In genomic region chr10:78657622-78658165, GRCh38 we compare ENCODE assay signal across 7 cellular contexts.
DNase-seq lines count a peak whose midpoint lies in the region; ATAC-seq and TF ChIP-seq lines count a peak whose summit lies in the region.

No MANE protein-coding gene starts in this region.

- DNase-seq in GM13977 (ENCODE audit: low spot score) (peak; percentile 70), KG1 (lab: John Stamatoyannopoulos, UW) (peak; percentile 56), SK-N-DZ (ENCODE audit: low spot score) (peak; percentile 91), head of caudate nucleus (peak; percentile 33 to 91 (median 77)), posterior cingulate gyrus (peak; percentile 25 to 91 (median 72)), upper lobe of right lung (peak; percentile 84)
- DNase-seq in activated naive CD4-positive, alpha-beta T cell treated with anti-CD3 and anti-CD28 coated beads, Interleukin-2, amount 10 ng/mL, durations not matched to agents 7 days and 5 days = peak; percentile 82

- H3K4me3 ChIP-seq in upper lobe of right lung = no peak overlapping the region

- CTCF ChIA-PET in activated naive CD4-positive, alpha-beta T cell treated with anti-CD3 and anti-CD28 coated beads, Interleukin-2, amount 10 ng/mL, durations not matched to agents 7 days and 5 days (lab: Charles Lee) = interaction anchor here (0.6 to 4.4 kb wide), 13 partner anchors 9 to 610 kb away, joined by 3 to 33 read pairs (median 3); no protein-coding TSS in a partner anchor

- H3K4me3 Mint-ChIP-seq in activated naive CD4-positive, alpha-beta T cell treated with anti-CD3 and anti-CD28 coated beads, Interleukin-2, amount 10 ng/mL, durations not matched to agents 7 days and 5 days = no peak overlapping the region

- in situ Hi-C loops in GM13977 (cut with MboI; ENCODE audit: low pct_unique_long_range_greater_than_20kb, low sequenced_read_pairs, unreplicated experiment) = no loop called here

- no peaks in the 10 kb centered on the region for H3K36me3 Mint-ChIP-seq in activated naive CD4-positive, alpha-beta T cell treated with anti-CD3 and anti-CD28 coated beads, Interleukin-2, amount 10 ng/mL, durations not matched to agents 7 days and 5 days

- intact Hi-C loops in head of caudate nucleus (cut with DNase I) = loop anchor here (10.0 kb wide), 1 partner anchor 353 kb away; no protein-coding TSS in a partner anchor
- intact Hi-C loops in posterior cingulate gyrus (cut with DNase I) = loop anchor here (5.0 to 10.0 kb wide), 2 partner anchors 445 to 603 kb away; no protein-coding TSS in a partner anchor
- intact Hi-C loops in upper lobe of right lung (cut with DNase I) = no loop called here

- ATAC-seq in upper lobe of right lung = peak; percentile 96

- H3K4me1 ChIP-seq in upper lobe of right lung = peaks cover 13% of the 10 kb centered on the region

- H3K27ac Mint-ChIP-seq in activated naive CD4-positive, alpha-beta T cell treated with anti-CD3 and anti-CD28 coated beads, Interleukin-2, amount 10 ng/mL, durations not matched to agents 7 days and 5 days = no peak overlapping the region

- TF ChIP-seq CTCF in GM13977 (IDR thresholded peaks at IDR 0.05; ENCODE audit: extremely low read depth, insufficient read depth, missing control alignments) (peak; percentile 88), upper lobe of right lung (IDR thresholded peaks at IDR 0.05) (peak; percentile 77)

- H3K9me3 ChIP-seq in upper lobe of right lung = no peaks in the 10 kb centered on the region

- H3K27me3 ChIP-seq in upper lobe of right lung = no peaks in the 10 kb centered on the region

- no peaks in the 10 kb centered on the region for H3K9me3 Mint-ChIP-seq in activated naive CD4-positive, alpha-beta T cell treated with anti-CD3 and anti-CD28 coated beads, Interleukin-2, amount 10 ng/mL, durations not matched to agents 7 days and 5 days

- H3K4me1 Mint-ChIP-seq in activated naive CD4-positive, alpha-beta T cell treated with anti-CD3 and anti-CD28 coated beads, Interleukin-2, amount 10 ng/mL, durations not matched to agents 7 days and 5 days = no peaks in the 10 kb centered on the region

- H3K27ac ChIP-seq in upper lobe of right lung = no peak overlapping the region

- H3K36me3 ChIP-seq in upper lobe of right lung = no peaks in the 10 kb centered on the region

- peaks cover 19% of the 10 kb centered on the region for H3K27me3 Mint-ChIP-seq in activated naive CD4-positive, alpha-beta T cell treated with anti-CD3 and anti-CD28 coated beads, Interleukin-2, amount 10 ng/mL, durations not matched to agents 7 days and 5 days
